Comparison of ENCODE assay signal across 19 cellular contexts in the genomic region with DNA sequence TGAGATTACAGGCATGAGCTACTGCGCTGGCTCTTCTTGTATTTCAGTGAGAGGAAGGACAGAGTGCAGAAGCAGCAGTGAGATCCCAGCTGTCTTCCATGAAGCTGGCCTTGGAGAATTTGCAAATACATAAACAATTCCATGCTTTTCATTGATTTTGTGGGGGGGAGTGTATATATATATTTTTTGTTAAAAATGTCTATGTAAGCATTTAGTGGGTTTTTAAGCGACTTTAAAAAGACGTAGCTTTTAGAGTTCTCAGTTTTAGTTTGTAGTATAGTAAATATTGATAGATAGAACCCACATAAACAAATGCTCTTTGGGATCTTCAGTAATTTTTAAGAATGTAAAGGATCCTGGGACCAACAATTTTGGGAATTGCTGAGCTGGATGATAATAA. TPM values are rescaled to one million over a fixed set of nuclear protein-coding genes. Genes with fewer than 3 reads are reported as not detected.
DNase-seq lines count a peak whose midpoint lies in the region; ATAC-seq, FAIRE-seq and TF ChIP-seq lines count a peak whose summit lies in the region.
"Had no signal": no experiment of that assay in that cellular context is flagged by ENCODE, and none has a peak within 500 bp of the region (broad histone marks: within the 10 kb centered on the region; RNA-seq: fewer than 3 reads in every experiment).

No MANE protein-coding gene starts in this region.

- H2AFZ ChIP-seq in Loucy (ENCODE audit: low read length), result no peak overlapping the region
- no peak overlapping the region for H2AFZ ChIP-seq in neural progenitor cell (replicated peaks)
- H2AFZ ChIP-seq: GM23248 had no signal

- no peaks in the 10 kb centered on the region for H3K27me3 ChIP-seq in Loucy (ENCODE audit: insufficient read depth, low read length, poor library complexity, severe bottlenecking)
- H3K27me3 ChIP-seq in neural progenitor cell, result no peaks in the 10 kb centered on the region
- H3K27me3 ChIP-seq: BLaER1 had no signal

- peak overlapping the region; percentile 57 for H3K27ac Mint-ChIP-seq in neural progenitor cell
- no peak overlapping the region for H3K27ac Mint-ChIP-seq in osteocyte (ENCODE audit: unreplicated experiment)
- H3K27ac Mint-ChIP-seq in stimulated activated naive CD8-positive, alpha-beta T cell treated with anti-CD3 and anti-CD28 coated beads, Interleukin-15, amount 100 ng/mL, for 72 hours, result no peak overlapping the region
- H3K27ac Mint-ChIP-seq: B cell; CD4-positive, CD25-positive, alpha-beta regulatory T cell; CD8-positive, alpha-beta memory T cell had no signal

- H3K4me3 Mint-ChIP-seq in neural progenitor cell, result no peak overlapping the region
- no peak overlapping the region for H3K4me3 Mint-ChIP-seq in osteocyte (ENCODE audit: unreplicated experiment)
- no peak overlapping the region for H3K4me3 Mint-ChIP-seq in stimulated activated naive CD8-positive, alpha-beta T cell treated with anti-CD3 and anti-CD28 coated beads, Interleukin-15, amount 100 ng/mL, for 72 hours
- H3K4me3 Mint-ChIP-seq: B cell; CD4-positive, CD25-positive, alpha-beta regulatory T cell had no signal

- no peak overlapping the region for H3K27ac ChIP-seq in neural progenitor cell
- H3K27ac ChIP-seq: BLaER1, C4-2B, GM23248 had no signal

- peak overlapping the region; percentile 4 for H3K4me2 ChIP-seq in Loucy (ENCODE audit: low read depth, low read length, poor library complexity, severe bottlenecking)
- no peak overlapping the region for H3K4me2 ChIP-seq in neural progenitor cell
- H3K4me2 ChIP-seq: BLaER1 had no signal

- TF ChIP-seq CTCF in D721Med (IDR thresholded peaks at IDR 0.05; ENCODE audit: insufficient read depth, missing control alignments) (no peak), Loucy (conservative IDR thresholded peaks at IDR 0.05; ENCODE audit: low read length) (no peak), neural progenitor cell (IDR thresholded peaks at IDR 0.05) (no peak), osteocyte (IDR thresholded peaks at IDR 0.05) (no peak)

- DNase-seq in D721Med (ENCODE audit: insufficient read length, low spot score) (no peak), neural progenitor cell (ENCODE audit: low spot score) (no peak), osteocyte (ENCODE audit: extremely low spot score, unreplicated experiment) (no peak)
- no peak for DNase-seq in stimulated activated naive CD8-positive, alpha-beta T cell treated with anti-CD3 and anti-CD28 coated beads, Interleukin-15, amount 100 ng/mL, for 72 hours
- no peak for DNase-seq in activated CD4-positive, alpha-beta T cell treated with anti-CD3 and anti-CD28 coated beads for 4 hours
- DNase-seq: CD4-positive, CD25-positive, alpha-beta regulatory T cell; CD8-positive, alpha-beta memory T cell; DMS53; DMS79 treated with DMSO at 0.1 percent for 48 hours; GF-D8; GM23248; H7; HCEC 1CT had no signal

- H3K27me3 Mint-ChIP-seq in neural progenitor cell (ENCODE audit: insufficient read depth, low read depth), result peaks cover 5% of the 10 kb centered on the region
- H3K27me3 Mint-ChIP-seq in osteocyte (ENCODE audit: unreplicated experiment), result no peaks in the 10 kb centered on the region
- H3K27me3 Mint-ChIP-seq in stimulated activated naive CD8-positive, alpha-beta T cell treated with anti-CD3 and anti-CD28 coated beads, Interleukin-15, amount 100 ng/mL, for 72 hours, result no peaks in the 10 kb centered on the region
- H3K27me3 Mint-ChIP-seq: B cell; CD4-positive, CD25-positive, alpha-beta regulatory T cell; CD8-positive, alpha-beta memory T cell had no signal

- peaks cover 31% of the 10 kb centered on the region for H3K36me3 Mint-ChIP-seq in neural progenitor cell
- peaks cover 33% of the 10 kb centered on the region for H3K36me3 Mint-ChIP-seq in osteocyte (ENCODE audit: unreplicated experiment)

- ATAC-seq in stimulated activated naive CD8-positive, alpha-beta T cell treated with anti-CD3 and anti-CD28 coated beads, Interleukin-15, amount 100 ng/mL, for 72 hours, result no peak

- H3K79me2 ChIP-seq in Loucy (ENCODE audit: insufficient read depth, low read length), result peaks cover 19% of the 10 kb centered on the region
- H3K79me2 ChIP-seq in neural progenitor cell (ENCODE audit: low read depth), result peaks cover 19% of the 10 kb centered on the region

- FAIRE-seq in D721Med (lab: Jason Lieb, UNC), result peak; percentile 92
- FAIRE-seq: GM18507, H1 had no signal

- H3K9me2 ChIP-seq in Loucy (replicated peaks; ENCODE audit: low read depth, low read length), result no peaks in the 10 kb centered on the region

- H3K36me3 ChIP-seq in Loucy (ENCODE audit: insufficient read depth, low read length), result peaks cover 11% of the 10 kb centered on the region; the same call in 1 of the 2 replicates
- H3K36me3 ChIP-seq in neural progenitor cell, result no peaks in the 10 kb centered on the region

- H3K9me3 ChIP-seq in Loucy (ENCODE audit: insufficient read depth, low read depth, low read length) (no peaks in the 10 kb centered on the region), neural progenitor cell (ENCODE audit: low read depth) (no peaks in the 10 kb centered on the region)
- H3K9me3 ChIP-seq: BLaER1 had no signal

- H3K4me3 ChIP-seq in Loucy (ENCODE audit: low read length, poor library complexity, severe bottlenecking) (no peak overlapping the region), neural progenitor cell (no peak overlapping the region)
- H3K4me3 ChIP-seq: BLaER1, GM23248 had no signal

- H3F3A ChIP-seq in Loucy (ENCODE audit: low read depth) (0 out of 2 replicates have a peak, but pooled peaks cover 4% of the 10 kb centered on the region), neural progenitor cell (ENCODE audit: low read depth) (no peaks in the 10 kb centered on the region)

- H3K4me1 Mint-ChIP-seq in neural progenitor cell (peaks cover 7% of the 10 kb centered on the region), osteocyte (ENCODE audit: unreplicated experiment) (peaks cover 10% of the 10 kb centered on the region)
- peaks cover 9% of the 10 kb centered on the region for H3K4me1 Mint-ChIP-seq in stimulated activated naive CD8-positive, alpha-beta T cell treated with anti-CD3 and anti-CD28 coated beads, Interleukin-15, amount 100 ng/mL, for 72 hours

- H3K9ac ChIP-seq in Loucy (ENCODE audit: low read depth, low read length, poor library complexity, severe bottlenecking) (no peak overlapping the region), neural progenitor cell (no peak overlapping the region)
- H3K9ac ChIP-seq: BLaER1, GM23248 had no signal

- no peaks in the 10 kb centered on the region for H3K9me3 Mint-ChIP-seq in neural progenitor cell
- H3K9me3 Mint-ChIP-seq in osteocyte (ENCODE audit: unreplicated experiment), result no peaks in the 10 kb centered on the region
- H3K9me3 Mint-ChIP-seq in stimulated activated naive CD8-positive, alpha-beta T cell treated with anti-CD3 and anti-CD28 coated beads, Interleukin-15, amount 100 ng/mL, for 72 hours, result no peaks in the 10 kb centered on the region
- H3K9me3 Mint-ChIP-seq: CD4-positive, CD25-positive, alpha-beta regulatory T cell; CD8-positive, alpha-beta memory T cell had no signal

- H4K20me1 ChIP-seq in Loucy (ENCODE audit: insufficient read depth, low read length, poor library complexity, severe bottlenecking) (peaks cover 9% of the 10 kb centered on the region), neural progenitor cell (ENCODE audit: low read depth) (peaks cover 11% of the 10 kb centered on the region)

- peaks cover 23% of the 10 kb centered on the region for H3K4me1 ChIP-seq in Loucy (ENCODE audit: insufficient read depth, low read length, poor library complexity, severe bottlenecking)
- H3K4me1 ChIP-seq in neural progenitor cell, result no peaks in the 10 kb centered on the region

RNA-seq across cellular contexts. Expression of a gene that starts 6.3 kb away (rescaled TPM):
- total RNA-seq in neural progenitor cell (ENCODE audit: low replicate concordance) (22.9 and 39.4 TPM in 2 replicates), osteocyte (25.4 and 26.2 TPM in 2 replicates)

RNA-seq across cellular contexts. Expression of a gene that starts 52.2 kb away (rescaled TPM):
- total RNA-seq in neural progenitor cell (ENCODE audit: low replicate concordance) (44.3 and 56.4 TPM in 2 replicates), osteocyte (117 and 126 TPM in 2 replicates)
